Comparison of ENCODE assay signal across 8 cellular contexts in genomic region chr10:92242910-92243671, GRCh38. TPM values are rescaled to one million over a fixed set of nuclear protein-coding genes. Genes with fewer than 3 reads are reported as not detected.
A peak's percentile ranks its signal among the peaks of the same experiment; 100 is the strongest.
DNase-seq lines count a peak whose midpoint lies in the region; ATAC-seq and TF ChIP-seq lines count a peak whose summit lies in the region.

No MANE protein-coding gene starts in this region.

- H3K14ac ChIP-seq in IMR-90 (replicated peaks; ENCODE audit: low read depth, low read length), result 0 out of 2 replicates have a peak overlapping the region, but pooled peaks have one; percentile 2

- H4K5ac ChIP-seq in IMR-90 (ENCODE audit: low read depth, low read length), result no peak overlapping the region

- H3K27ac ChIP-seq in IMR-90 (ENCODE audit: insufficient read depth, low read length), result no peak overlapping the region
- peak overlapping the region; percentile 4 for H3K27ac ChIP-seq in substantia nigra (ENCODE audit: low read depth, low read length, poor library complexity, severe bottlenecking)

- H3K4me3 ChIP-seq in IMR-90 (ENCODE audit: insufficient read depth, low read depth, low read length) (peak overlapping the region; percentile 38; the same call in 1 of the 2 replicates), mucosa of stomach (ENCODE audit: low read length) (peak overlapping the region; percentile 36)

- H3K18ac ChIP-seq in IMR-90 (ENCODE audit: low read depth, low read length), result no peak overlapping the region

- no peak overlapping the region for H2BK5ac ChIP-seq in IMR-90 (ENCODE audit: low read depth, low read length, poor library complexity, severe bottlenecking)

- peak; percentile 80 for DNase-seq in DMS153 treated with DMSO at 0.1 percent for 48 hours (lab: John Stamatoyannopoulos, UW; ENCODE audit: unreplicated experiment)
- peak; percentile 64 for DNase-seq in IMR-90
- peak; percentile 92 for DNase-seq in OCI-M1 (lab: John Stamatoyannopoulos, UW)
- DNase-seq in activated effector memory CD4-positive, alpha-beta T cell treated with Interleukin-2 at 50 U/mL for 16 hours, result peak; percentile 22
- DNase-seq in fibroblast of gingiva (ENCODE audit: low read depth), result peak; percentile 39
- DNase-seq in substantia nigra (lab: John Stamatoyannopoulos, UW), result peak in 44 of 49 donors; percentile 1 to 77 (median 54)

- H3K4ac ChIP-seq in IMR-90 (ENCODE audit: low read depth, low read length), result no peak overlapping the region

- H3K9me3 ChIP-seq in IMR-90 (ENCODE audit: control insufficient read depth, insufficient read depth, low read length) (no peaks in the 10 kb centered on the region), mucosa of stomach (ENCODE audit: control insufficient read depth, low read length) (no peaks in the 10 kb centered on the region)

- peak overlapping the region; percentile 73 for H3K4me2 ChIP-seq in IMR-90 (ENCODE audit: low read depth, low read length)

- TF ChIP-seq RAD21 in IMR-90 (IDR thresholded peaks at IDR 0.05; ENCODE audit: low read length), result no peak

- TF ChIP-seq CTCF in IMR-90 (conservative IDR thresholded peaks at IDR 0.05; ENCODE audit: low read depth, low read length), result no peak

- intact Hi-C loops in IMR-90 (cut with micrococcal nuclease), result loop anchor here (5.0 kb wide), 1 partner anchor 156 kb away; no protein-coding TSS in a partner anchor

- H4K20me1 ChIP-seq in IMR-90 (ENCODE audit: insufficient read depth, low read length), result no peaks in the 10 kb centered on the region

- H3K56ac ChIP-seq in IMR-90 (ENCODE audit: extremely low read depth, insufficient read depth, low read length), result no peak overlapping the region

- no peaks in the 10 kb centered on the region for H3K27me3 ChIP-seq in IMR-90 (ENCODE audit: control insufficient read depth, insufficient read depth, low read length)
- H3K27me3 ChIP-seq in mucosa of stomach (ENCODE audit: control insufficient read depth, insufficient read depth, low read length), result no peaks in the 10 kb centered on the region

- peak overlapping the region; percentile 9; the same call in 1 of the 2 replicates for H2BK120ac ChIP-seq in IMR-90 (ENCODE audit: low read depth, low read length)

- H3K4me1 ChIP-seq in IMR-90 (ENCODE audit: control insufficient read depth, insufficient read depth, low read length) (peaks cover 2% of the 10 kb centered on the region; the same call in 1 of the 2 replicates), mucosa of stomach (ENCODE audit: control insufficient read depth, insufficient read depth, low read length) (peaks cover 18% of the 10 kb centered on the region)

- CTCF ChIA-PET in IMR-90 (lab: Yijun Ruan, JAX), result no interaction called here

- no peak overlapping the region for H2BK15ac ChIP-seq in IMR-90 (ENCODE audit: low read depth, low read length)

- H3K79me1 ChIP-seq in IMR-90 (ENCODE audit: low read depth in 1 of 2, low read length in 2 of 2), result no peaks in the 10 kb centered on the region

- no TSS peak for BruUV-seq in IMR-90 (replicated peaks; lab: Mats Ljungman, UMichigan)

- peak; percentile 59 for ATAC-seq in IMR-90 (ENCODE audit: low read depth)
- ATAC-seq in HG03097 (IDR thresholded peaks at IDR 0.05; ENCODE audit: low FRiP score, unreplicated experiment), result no peak

- no peak overlapping the region for H2BK20ac ChIP-seq in IMR-90 (ENCODE audit: low read depth, low read length)

- H4K91ac ChIP-seq in IMR-90 (ENCODE audit: insufficient read depth, low read depth, low read length), result no peak overlapping the region

- peak overlapping the region in 1 of 2 experiments; percentile 35; a peak in 1 of 4 replicates for H4K8ac ChIP-seq in IMR-90 (ENCODE audit: low read depth in 2 of 2, low read length in 2 of 2)

- POLR2A ChIA-PET in IMR-90 (lab: Charles Lee; ENCODE audit: unreplicated experiment), result no interaction called here

- TF ChIP-seq POLR2A in IMR-90 (IDR thresholded peaks at IDR 0.05; ENCODE audit: low read depth, low read length), result no peak

- H2AK9ac ChIP-seq in IMR-90 (replicated peaks; ENCODE audit: low read depth, low read length, poor library complexity), result no peak overlapping the region

- H3K36me3 ChIP-seq in IMR-90 (ENCODE audit: control insufficient read depth, insufficient read depth, low read length) (no peaks in the 10 kb centered on the region), mucosa of stomach (ENCODE audit: control insufficient read depth, insufficient read depth, low read length) (no peaks in the 10 kb centered on the region)

- H2AK5ac ChIP-seq in IMR-90 (ENCODE audit: low read depth, low read length), result no peak overlapping the region

- in situ Hi-C loops in IMR-90 (cut with MboI; ENCODE audit: low sequenced_read_pairs), result no loop called here

- H3K23ac ChIP-seq in IMR-90 (ENCODE audit: low read depth, low read length), result no peak overlapping the region

- dilution Hi-C loops in IMR-90 (cut with HindIII; ENCODE audit: low sequenced_read_pairs, unreplicated experiment), result no loop called here

- H3K9ac ChIP-seq in IMR-90 (ENCODE audit: low read depth, low read length) (peak overlapping the region; percentile 8; the same call in 1 of the 2 replicates), mucosa of stomach (ENCODE audit: low read length) (peak overlapping the region; percentile 53)

- no peaks in the 10 kb centered on the region for H3K9me1 ChIP-seq in IMR-90 (ENCODE audit: insufficient read depth, low read length)

- no CpG with 5 or more reads among the region's 8 CpGs for WGBS in IMR-90 (ENCODE audit: extremely low coverage in 2 of 2, insufficient read length in 1 of 2), 2 experiments

- peak overlapping the region; percentile 69 for H2AFZ ChIP-seq in IMR-90 (replicated peaks; ENCODE audit: low read length, poor library complexity)

TF ChIP-seq in IMR-90, 13 proteins besides CTCF, POLR2A, EP300 and RAD21:
- no peak for TF ChIP-seq MXI1 (IDR thresholded peaks at IDR 0.05; ENCODE audit: borderline replicate concordance, low read depth, low read length)
- no peak for TF ChIP-seq CHD1 (IDR thresholded peaks at IDR 0.05; ENCODE audit: low read depth, low read length)
- TF ChIP-seq BHLHE40 (IDR thresholded peaks at IDR 0.05; ENCODE audit: low read depth, low read length), result peak; percentile 55; the same call in 1 of the 2 replicates
- TF ChIP-seq, protein P1, sequence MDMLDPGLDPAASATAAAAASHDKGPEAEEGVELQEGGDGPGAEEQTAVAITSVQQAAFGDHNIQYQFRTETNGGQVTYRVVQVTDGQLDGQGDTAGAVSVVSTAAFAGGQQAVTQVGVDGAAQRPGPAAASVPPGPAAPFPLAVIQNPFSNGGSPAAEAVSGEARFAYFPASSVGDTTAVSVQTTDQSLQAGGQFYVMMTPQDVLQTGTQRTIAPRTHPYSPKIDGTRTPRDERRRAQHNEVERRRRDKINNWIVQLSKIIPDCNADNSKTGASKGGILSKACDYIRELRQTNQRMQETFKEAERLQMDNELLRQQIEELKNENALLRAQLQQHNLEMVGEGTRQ (IDR thresholded peaks at IDR 0.05; ENCODE audit: low read depth, low read length), result no peak

RNA-seq across cellular contexts. Expression of gene CPEB3, which starts 47.8 kb away (rescaled TPM):
- 0.18 and 0.28 TPM in 2 replicates for total RNA-seq in IMR-90 (2012; rRNA removed)
- 0.26 and 0.36 TPM in 2 replicates for polyA plus RNA-seq in IMR-90 (2012; rRNA removed)
- 0.13 and 0.21 TPM in 2 replicates for polyA plus RNA-seq in IMR-90 (2012; cell fraction: cytosol; rRNA removed)
- 0.69 and 0.72 TPM in 2 replicates for polyA plus RNA-seq in IMR-90 (2012; cell fraction: nucleus; rRNA removed; ENCODE audit: low replicate concordance)

RNA-seq across cellular contexts. Expression of gene MARCHF5, which starts 47.9 kb away (rescaled TPM):
- total RNA-seq in IMR-90 (2012; rRNA removed), result 14.9 and 20.8 TPM in 2 replicates
- polyA plus RNA-seq in IMR-90 (2012; rRNA removed), result 20.3 and 30.0 TPM in 2 replicates
- polyA plus RNA-seq in IMR-90 (2012; cell fraction: cytosol; rRNA removed), result 5.3 and 8.8 TPM in 2 replicates
- polyA plus RNA-seq in IMR-90 (2012; cell fraction: nucleus; rRNA removed; ENCODE audit: low replicate concordance), result 7.7 and 26.0 TPM in 2 replicates

Comparison
In these comparisons a context has a peak if more than half of its experiments do, and no peak if none do; other contexts are left out.
1. DNase-seq: peak in every context shown above with its lines; median percentile 92 in OCI-M1; 80 in DMS153 treated with DMSO at 0.1 percent for 48 hours; 64 in IMR-90; 54 in substantia nigra; 39 in fibroblast of gingiva; 22 in activated effector memory CD4-positive, alpha-beta T cell treated with Interleukin-2 at 50 U/mL for 16 hours.